ENCODE assay signal across 1 cellular context in genomic region chr13:30408319-30409101, GRCh38.
TF ChIP-seq lines count a peak whose summit lies in the region.

No MANE protein-coding gene starts in this region.

TF ChIP-seq in HepG2, 621 proteins besides CTCF, POLR2A, EP300 and RAD21 (continued from another document and continues in another):
- no peak for TF ChIP-seq E2F2 (CRISPR knock-in tag; IDR thresholded peaks at IDR 0.05; ENCODE audit: borderline replicate concordance)
- no peak for TF ChIP-seq U2AF1 (optimal IDR thresholded peaks at IDR 0.05; ENCODE audit: low read depth, low read length)
- TF ChIP-seq ZFY (CRISPR knock-in tag; IDR thresholded peaks at IDR 0.05): peak; percentile 76
- no peak for TF ChIP-seq ZFP36 (IDR thresholded peaks at IDR 0.05; ENCODE audit: borderline replicate concordance, low read depth, low read length, partially characterized antibody)
- no peak; the same call in 1 of the 2 replicates for TF ChIP-seq SP5 (CRISPR knock-in tag; IDR thresholded peaks at IDR 0.05; ENCODE audit: borderline replicate concordance, low read depth)
- peak; percentile 50; the same call in 1 of the 2 replicates for TF ChIP-seq PATZ1 (CRISPR knock-in tag; IDR thresholded peaks at IDR 0.05)
- TF ChIP-seq ZNF160 (CRISPR knock-in tag; IDR thresholded peaks at IDR 0.05): peak; percentile 74; the same call in 1 of the 2 replicates
- TF ChIP-seq ZHX1 (CRISPR knock-in tag; IDR thresholded peaks at IDR 0.05; ENCODE audit: low read depth): no peak
- TF ChIP-seq, protein P1, sequence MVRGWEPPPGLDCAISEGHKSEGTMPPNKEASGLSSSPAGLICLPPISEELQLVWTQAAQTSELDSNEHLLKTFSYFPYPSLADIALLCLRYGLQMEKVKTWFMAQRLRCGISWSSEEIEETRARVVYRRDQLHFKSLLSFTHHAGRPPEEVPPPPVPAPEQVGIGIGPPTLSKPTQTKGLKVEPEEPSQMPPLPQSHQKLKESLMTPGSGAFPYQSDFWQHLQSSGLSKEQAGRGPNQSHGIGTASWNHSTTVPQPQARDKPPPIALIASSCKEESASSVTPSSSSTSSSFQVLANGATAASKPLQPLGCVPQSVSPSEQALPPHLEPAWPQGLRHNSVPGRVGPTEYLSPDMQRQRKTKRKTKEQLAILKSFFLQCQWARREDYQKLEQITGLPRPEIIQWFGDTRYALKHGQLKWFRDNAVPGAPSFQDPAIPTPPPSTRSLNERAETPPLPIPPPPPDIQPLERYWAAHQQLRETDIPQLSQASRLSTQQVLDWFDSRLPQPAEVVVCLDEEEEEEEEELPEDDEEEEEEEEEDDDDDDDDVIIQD (CRISPR knock-in tag; IDR thresholded peaks at IDR 0.05; ENCODE audit: low read depth): no peak
- TF ChIP-seq ZNF749 (CRISPR knock-in tag; IDR thresholded peaks at IDR 0.05; ENCODE audit: borderline replicate concordance): 0 out of 2 replicates have a peak, but pooled peaks have one; percentile 55
- no peak for TF ChIP-seq ATF4 (CRISPR knock-in tag; IDR thresholded peaks at IDR 0.05)
- TF ChIP-seq RARG (CRISPR knock-in tag; IDR thresholded peaks at IDR 0.05; ENCODE audit: low read depth): no peak
- TF ChIP-seq, protein P2, sequence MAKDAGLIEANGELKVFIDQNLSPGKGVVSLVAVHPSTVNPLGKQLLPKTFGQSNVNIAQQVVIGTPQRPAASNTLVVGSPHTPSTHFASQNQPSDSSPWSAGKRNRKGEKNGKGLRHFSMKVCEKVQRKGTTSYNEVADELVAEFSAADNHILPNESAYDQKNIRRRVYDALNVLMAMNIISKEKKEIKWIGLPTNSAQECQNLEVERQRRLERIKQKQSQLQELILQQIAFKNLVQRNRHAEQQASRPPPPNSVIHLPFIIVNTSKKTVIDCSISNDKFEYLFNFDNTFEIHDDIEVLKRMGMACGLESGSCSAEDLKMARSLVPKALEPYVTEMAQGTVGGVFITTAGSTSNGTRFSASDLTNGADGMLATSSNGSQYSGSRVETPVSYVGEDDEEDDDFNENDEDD (CRISPR knock-in tag; IDR thresholded peaks at IDR 0.05; ENCODE audit: borderline replicate concordance): peak; percentile 97
- TF ChIP-seq NPAS2 (CRISPR knock-in tag; IDR thresholded peaks at IDR 0.05; ENCODE audit: borderline replicate concordance): no peak
- no peak for TF ChIP-seq TRAFD1 (CRISPR knock-in tag; IDR thresholded peaks at IDR 0.05; ENCODE audit: borderline replicate concordance)
- no peak for TF ChIP-seq FOXA1 (IDR thresholded peaks at IDR 0.05)
- no peak for TF ChIP-seq FOXA1 (CRISPR knock-in tag; IDR thresholded peaks at IDR 0.05)
- TF ChIP-seq, protein P3, sequence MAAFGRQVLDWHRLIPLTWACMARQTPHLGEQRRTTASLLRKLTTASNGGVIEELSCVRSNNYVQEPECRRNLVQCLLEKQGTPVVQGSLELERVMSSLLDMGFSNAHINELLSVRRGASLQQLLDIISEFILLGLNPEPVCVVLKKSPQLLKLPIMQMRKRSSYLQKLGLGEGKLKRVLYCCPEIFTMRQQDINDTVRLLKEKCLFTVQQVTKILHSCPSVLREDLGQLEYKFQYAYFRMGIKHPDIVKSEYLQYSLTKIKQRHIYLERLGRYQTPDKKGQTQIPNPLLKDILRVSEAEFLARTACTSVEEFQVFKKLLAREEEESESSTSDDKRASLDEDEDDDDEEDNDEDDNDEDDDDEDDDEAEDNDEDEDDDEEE (CRISPR knock-in tag; IDR thresholded peaks at IDR 0.05): no peak
- TF ChIP-seq PAXIP1 (CRISPR knock-in tag; conservative IDR thresholded peaks at IDR 0.05): peak; percentile 36
- TF ChIP-seq ZNF841 (CRISPR knock-in tag; IDR thresholded peaks at IDR 0.05; ENCODE audit: borderline replicate concordance): no peak
- no peak for TF ChIP-seq ZNF777 (CRISPR knock-in tag; IDR thresholded peaks at IDR 0.05)
- no peak for TF ChIP-seq KDM4B (CRISPR knock-in tag; IDR thresholded peaks at IDR 0.05)
- peak; percentile 57 for TF ChIP-seq ZNF605 (CRISPR knock-in tag; IDR thresholded peaks at IDR 0.05)
- no peak for TF ChIP-seq RBM22 (optimal IDR thresholded peaks at IDR 0.05; ENCODE audit: low read length)
- TF ChIP-seq AGO2 (optimal IDR thresholded peaks at IDR 0.05; ENCODE audit: low read depth, low read length): no peak
- TF ChIP-seq, protein P4, sequence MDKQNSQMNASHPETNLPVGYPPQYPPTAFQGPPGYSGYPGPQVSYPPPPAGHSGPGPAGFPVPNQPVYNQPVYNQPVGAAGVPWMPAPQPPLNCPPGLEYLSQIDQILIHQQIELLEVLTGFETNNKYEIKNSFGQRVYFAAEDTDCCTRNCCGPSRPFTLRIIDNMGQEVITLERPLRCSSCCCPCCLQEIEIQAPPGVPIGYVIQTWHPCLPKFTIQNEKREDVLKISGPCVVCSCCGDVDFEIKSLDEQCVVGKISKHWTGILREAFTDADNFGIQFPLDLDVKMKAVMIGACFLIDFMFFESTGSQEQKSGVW (CRISPR knock-in tag; IDR thresholded peaks at IDR 0.05; ENCODE audit: borderline replicate concordance): no peak
- TF ChIP-seq ZNF431 (CRISPR knock-in tag; IDR thresholded peaks at IDR 0.05; ENCODE audit: borderline replicate concordance, low read depth): no peak; the same call in 1 of the 2 replicates
- TF ChIP-seq ARHGAP35 (CRISPR knock-in tag; IDR thresholded peaks at IDR 0.05; ENCODE audit: borderline replicate concordance): peak; percentile 54; the same call in 1 of the 2 replicates
- no peak for TF ChIP-seq ZBTB21 (CRISPR knock-in tag; IDR thresholded peaks at IDR 0.05)
- peak; percentile 29; the same call in 1 of the 2 replicates for TF ChIP-seq FOXA3 (CRISPR knock-in tag; IDR thresholded peaks at IDR 0.05)
- TF ChIP-seq ZNF205 (CRISPR knock-in tag; IDR thresholded peaks at IDR 0.05): no peak
- TF ChIP-seq ZHX2 (IDR thresholded peaks at IDR 0.05; ENCODE audit: low read depth): no peak
- peak; percentile 84 for TF ChIP-seq ZHX2 (CRISPR knock-in tag; IDR thresholded peaks at IDR 0.05; ENCODE audit: borderline replicate concordance)
